In the genomic region with DNA sequence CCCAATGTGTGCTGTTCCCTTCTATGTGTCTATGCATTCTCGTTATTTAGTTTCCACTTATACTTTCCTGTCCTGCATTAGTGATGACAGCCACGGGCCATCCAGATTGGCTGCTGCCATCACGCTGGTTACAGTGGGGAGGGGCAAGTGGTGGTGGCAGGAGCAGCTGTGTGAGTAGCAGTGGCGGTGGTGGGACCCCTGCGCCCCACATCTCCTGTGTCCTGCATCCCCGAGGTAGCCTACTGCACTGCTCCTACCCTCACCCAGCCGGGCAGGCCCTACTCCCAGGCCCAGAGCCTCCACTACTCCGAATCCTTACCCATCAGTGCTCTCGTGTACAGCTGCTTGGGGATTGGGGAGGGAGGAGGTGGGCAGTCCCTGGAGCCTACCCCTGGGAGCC, we compare ENCODE assay signal across 20 cellular contexts.
DNase-seq lines count a peak whose midpoint lies in the region; ATAC-seq and TF ChIP-seq lines count a peak whose summit lies in the region.
"Had no signal": no experiment of that assay in that cellular context is flagged by ENCODE, and none has a peak within 500 bp of the region (broad histone marks: within the 10 kb centered on the region; RNA-seq: fewer than 3 reads in every experiment).

No MANE protein-coding gene starts in this region.

- no peak for TF ChIP-seq CTCF in BE2C (IDR thresholded peaks at IDR 0.05; ENCODE audit: low read depth, low read length)
- no peak for TF ChIP-seq CTCF in chondrocyte (IDR thresholded peaks at IDR 0.05)
- no peak for TF ChIP-seq CTCF in osteoblast (IDR thresholded peaks at IDR 0.05; ENCODE audit: extremely low read depth, low read depth, low read length)
- no peak for TF ChIP-seq CTCF in upper lobe of left lung (IDR thresholded peaks at IDR 0.05)

- H3K4me2 ChIP-seq in osteoblast (ENCODE audit: insufficient read depth, low read length) = no peak overlapping the region

- H3K27ac Mint-ChIP-seq in chondrocyte (ENCODE audit: unreplicated experiment) = no peak overlapping the region
- H3K27ac Mint-ChIP-seq in effector memory CD8-positive, alpha-beta T cell = no peak overlapping the region
- H3K27ac Mint-ChIP-seq: B cell; CD4-positive, CD25-positive, alpha-beta regulatory T cell; CD8-positive, alpha-beta memory T cell had no signal

- TF ChIP-seq EP300 in upper lobe of left lung (IDR thresholded peaks at IDR 0.05) = no peak

- no peaks in the 10 kb centered on the region for H3K27me3 Mint-ChIP-seq in chondrocyte (ENCODE audit: low read depth)
- no peaks in the 10 kb centered on the region for H3K27me3 Mint-ChIP-seq in effector memory CD8-positive, alpha-beta T cell
- H3K27me3 Mint-ChIP-seq: B cell; CD4-positive, CD25-positive, alpha-beta regulatory T cell; CD8-positive, alpha-beta memory T cell had no signal

- no peaks in the 10 kb centered on the region for H3K9me3 ChIP-seq in BE2C
- peaks cover 3% of the 10 kb centered on the region for H3K9me3 ChIP-seq in osteoblast (ENCODE audit: low read depth, low read length)
- H3K9me3 ChIP-seq in upper lobe of left lung = peaks cover 0 to 22% (median 4%) of the 10 kb centered on the region in 4 donors
- H3K9me3 ChIP-seq in effector memory CD4-positive, alpha-beta T cell (ENCODE audit: control insufficient read depth, low read length) = no peaks in the 10 kb centered on the region
- H3K9me3 ChIP-seq: HAP-1 had no signal

- H4K20me1 ChIP-seq in osteoblast (ENCODE audit: insufficient read depth, low read length) = no peaks in the 10 kb centered on the region

- no peaks in the 10 kb centered on the region for H3K36me3 ChIP-seq in BE2C
- H3K36me3 ChIP-seq in osteoblast (ENCODE audit: insufficient read depth, low read length) = no peaks in the 10 kb centered on the region
- H3K36me3 ChIP-seq in upper lobe of left lung = no peaks in the 10 kb centered on the region
- no peaks in the 10 kb centered on the region for H3K36me3 ChIP-seq in effector memory CD4-positive, alpha-beta T cell (ENCODE audit: control insufficient read depth, insufficient read depth, low read length)
- H3K36me3 ChIP-seq: HAP-1 had no signal

- H3K36me3 Mint-ChIP-seq in chondrocyte (ENCODE audit: low read depth) = no peaks in the 10 kb centered on the region
- H3K36me3 Mint-ChIP-seq in effector memory CD8-positive, alpha-beta T cell (ENCODE audit: insufficient read depth) = no peaks in the 10 kb centered on the region
- H3K36me3 Mint-ChIP-seq: CD4-positive, CD25-positive, alpha-beta regulatory T cell; CD8-positive, alpha-beta memory T cell had no signal

- no peaks in the 10 kb centered on the region for H3K4me1 Mint-ChIP-seq in chondrocyte (ENCODE audit: low read depth)
- H3K4me1 Mint-ChIP-seq in effector memory CD8-positive, alpha-beta T cell (ENCODE audit: low read depth in 2 of 2) = no peaks in the 10 kb centered on the region
- H3K4me1 Mint-ChIP-seq: B cell; CD4-positive, CD25-positive, alpha-beta regulatory T cell; CD8-positive, alpha-beta memory T cell had no signal

- no peaks in the 10 kb centered on the region for H3K79me2 ChIP-seq in osteoblast (ENCODE audit: insufficient read depth, low read length)

- DNase-seq in BE2C (peak; percentile 2), chondrocyte (ENCODE audit: low spot score) (peak; percentile 73), osteoblast (ENCODE audit: insufficient read length, low spot score, missing footprints) (peak; percentile 19), upper lobe of left lung (peak in 1 of 2 donors; percentile 25)
- no peak for DNase-seq in effector memory CD8-positive, alpha-beta T cell
- no peak for DNase-seq in effector memory CD4-positive, alpha-beta T cell
- DNase-seq: 8988T; C1 segment of cervical spinal cord; CD4-positive, CD25-positive, alpha-beta regulatory T cell; CD8-positive, alpha-beta memory T cell; COR-L47; DMS 273 treated with DMSO at 0.1 percent for 48 hours; DMS53; DND-41; EL; GM23248 had no signal

- WGBS in upper lobe of left lung, 2 donors = 86 to 92% methylated on average over 9 of the region's 9 CpGs

- H3K27me3 ChIP-seq in BE2C (no peaks in the 10 kb centered on the region), osteoblast (ENCODE audit: insufficient read depth, low read length) (no peaks in the 10 kb centered on the region), upper lobe of left lung (no peaks in the 10 kb centered on the region)
- H3K27me3 ChIP-seq in effector memory CD4-positive, alpha-beta T cell (replicated peaks; ENCODE audit: control insufficient read depth, insufficient read depth, low read length, poor library complexity, severe bottlenecking) = no peaks in the 10 kb centered on the region

- TF ChIP-seq POLR2A in upper lobe of left lung (IDR thresholded peaks at IDR 0.05) = no peak

- H3K4me3 ChIP-seq in BE2C (ENCODE audit: low read depth, low read length) (no peak overlapping the region), osteoblast (ENCODE audit: insufficient read depth, low read length) (no peak overlapping the region), upper lobe of left lung (no peak overlapping the region)
- no peak overlapping the region for H3K4me3 ChIP-seq in effector memory CD4-positive, alpha-beta T cell (ENCODE audit: insufficient read depth, low read depth, low read length, poor library complexity, severe bottlenecking)
- H3K4me3 ChIP-seq: GM12878, GM23248, HAP-1 had no signal

- ATAC-seq in upper lobe of left lung (ENCODE audit: low FRiP score in 2 of 2) (peak; percentile 8 to 59), HG03039 (IDR thresholded peaks at IDR 0.05; ENCODE audit: unreplicated experiment) (no peak)
- no peak for ATAC-seq in effector memory CD8-positive, alpha-beta T cell (replicated peaks)
- ATAC-seq: GM12878 had no signal

- no peak overlapping the region for H2AFZ ChIP-seq in osteoblast (ENCODE audit: low read length)
- H2AFZ ChIP-seq: GM23248 had no signal

- H3K27ac ChIP-seq in osteoblast (ENCODE audit: low read depth, low read length) (no peak overlapping the region), upper lobe of left lung (no peak overlapping the region)
- no peak overlapping the region for H3K27ac ChIP-seq in effector memory CD4-positive, alpha-beta T cell (ENCODE audit: insufficient read depth, low read length, poor library complexity, severe bottlenecking)
- H3K27ac ChIP-seq: GM23248 had no signal

- no peaks in the 10 kb centered on the region for H3K4me1 ChIP-seq in BE2C
- H3K4me1 ChIP-seq in osteoblast (ENCODE audit: insufficient read depth, low read length) = no peaks in the 10 kb centered on the region
- no peaks in the 10 kb centered on the region for H3K4me1 ChIP-seq in upper lobe of left lung
- no peaks in the 10 kb centered on the region for H3K4me1 ChIP-seq in effector memory CD4-positive, alpha-beta T cell (ENCODE audit: control insufficient read depth, insufficient read depth, low read length, poor library complexity, severe bottlenecking)
- H3K4me1 ChIP-seq: HAP-1 had no signal

- H3K9me3 Mint-ChIP-seq in chondrocyte (ENCODE audit: low read depth) = peaks cover 31% of the 10 kb centered on the region
- H3K9me3 Mint-ChIP-seq in effector memory CD8-positive, alpha-beta T cell = peaks cover 0 to 11% of the 10 kb centered on the region in 2 donors

- H3K4me3 Mint-ChIP-seq in chondrocyte (ENCODE audit: unreplicated experiment) = no peak overlapping the region
- no peak overlapping the region for H3K4me3 Mint-ChIP-seq in effector memory CD8-positive, alpha-beta T cell
- H3K4me3 Mint-ChIP-seq: B cell; CD4-positive, CD25-positive, alpha-beta regulatory T cell; CD8-positive, alpha-beta memory T cell had no signal

Comparison
In these comparisons a context has a peak if more than half of its experiments do, and no peak if none do; other contexts are left out.
1. DNase-seq: peak in BE2C (single experiment), chondrocyte (single experiment) and osteoblast (single experiment); none in effector memory CD8-positive, alpha-beta T cell (0 of 3) and effector memory CD4-positive, alpha-beta T cell (0 of 3).
2. ATAC-seq: peak in upper lobe of left lung (2 of 2); none in effector memory CD8-positive, alpha-beta T cell (single experiment) and HG03039 (single experiment).